ENCODE assay signal across 8 cellular contexts in the genomic region with DNA sequence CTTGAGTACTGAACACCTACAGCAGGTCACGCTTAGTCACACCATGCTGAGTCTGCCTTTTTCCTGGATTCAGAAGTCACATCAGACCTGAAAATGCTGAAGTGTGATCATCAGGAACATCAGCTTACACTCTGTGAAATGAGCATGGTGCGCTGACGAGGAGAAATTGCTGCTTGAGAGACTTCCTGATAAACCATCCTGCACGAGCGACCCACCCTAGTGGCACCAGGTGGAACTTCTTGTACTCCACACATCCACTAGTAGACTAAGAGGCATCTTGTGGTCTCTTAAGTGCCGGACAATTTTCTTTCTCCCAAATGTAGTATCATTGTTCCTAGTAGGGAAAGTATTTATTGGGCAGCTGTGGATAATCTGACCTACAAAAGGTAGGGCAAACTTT. TPM values are rescaled to one million over a fixed set of nuclear protein-coding genes. Genes with fewer than 3 reads are reported as not detected.
DNase-seq lines count a peak whose midpoint lies in the region; ATAC-seq and TF ChIP-seq lines count a peak whose summit lies in the region.

No MANE protein-coding gene starts in this region.

- peaks cover 6% of the 10 kb centered on the region for H3K4me1 Mint-ChIP-seq in activated CD4-positive, alpha-beta memory T cell treated with anti-CD3 and anti-CD28 coated beads, Interleukin-2, amount 10 ng/mL, durations not matched to agents 7 days and 5 days
- H3K4me1 Mint-ChIP-seq in effector memory CD8-positive, alpha-beta T cell (ENCODE audit: low read depth in 2 of 2), result peaks cover 4 to 10% of the 10 kb centered on the region in 2 donors

- no peaks in the 10 kb centered on the region for H3K27me3 ChIP-seq in left lung

- peak; percentile 31 for TF ChIP-seq CTCF in left lung (IDR thresholded peaks at IDR 0.05)

- H3K9me3 ChIP-seq in left lung, result no peaks in the 10 kb centered on the region

- no peak overlapping the region for H3K27ac ChIP-seq in left lung

- intact Hi-C loops in left lung (cut with DNase I), result no loop called here

- H3K27me3 Mint-ChIP-seq in activated CD4-positive, alpha-beta memory T cell treated with anti-CD3 and anti-CD28 coated beads, Interleukin-2, amount 10 ng/mL, durations not matched to agents 7 days and 5 days, result no peaks in the 10 kb centered on the region
- H3K27me3 Mint-ChIP-seq in effector memory CD8-positive, alpha-beta T cell, result no peaks in the 10 kb centered on the region

- CTCF ChIA-PET in activated CD4-positive, alpha-beta memory T cell treated with anti-CD3 and anti-CD28 coated beads, Interleukin-2, amount 10 ng/mL, durations not matched to agents 7 days and 5 days (lab: Charles Lee), result interaction anchor here (0.6 to 1.4 kb wide), 2 partner anchors 51 to 179 kb away, joined by 4 to 7 read pairs; no protein-coding TSS in a partner anchor

- no peak overlapping the region for H3K4me3 ChIP-seq in left lung

- H3K4me3 Mint-ChIP-seq in activated CD4-positive, alpha-beta memory T cell treated with anti-CD3 and anti-CD28 coated beads, Interleukin-2, amount 10 ng/mL, durations not matched to agents 7 days and 5 days, result no peak overlapping the region
- no peak overlapping the region for H3K4me3 Mint-ChIP-seq in effector memory CD8-positive, alpha-beta T cell

- H3K36me3 Mint-ChIP-seq in activated CD4-positive, alpha-beta memory T cell treated with anti-CD3 and anti-CD28 coated beads, Interleukin-2, amount 10 ng/mL, durations not matched to agents 7 days and 5 days (ENCODE audit: low read depth), result peaks cover 43% of the 10 kb centered on the region
- peaks cover 51% of the 10 kb centered on the region for H3K36me3 Mint-ChIP-seq in effector memory CD8-positive, alpha-beta T cell (ENCODE audit: insufficient read depth)

- peaks cover 6 to 12% of the 10 kb centered on the region in 2 donors for H3K4me1 ChIP-seq in left lung

- H3K27ac Mint-ChIP-seq in activated CD4-positive, alpha-beta memory T cell treated with anti-CD3 and anti-CD28 coated beads, Interleukin-2, amount 10 ng/mL, durations not matched to agents 7 days and 5 days, result no peak overlapping the region
- H3K27ac Mint-ChIP-seq in effector memory CD8-positive, alpha-beta T cell, result no peak overlapping the region

- peaks cover 0 to 72% of the 10 kb centered on the region in 2 donors for H3K36me3 ChIP-seq in left lung

- H3K9me3 Mint-ChIP-seq in activated CD4-positive, alpha-beta memory T cell treated with anti-CD3 and anti-CD28 coated beads, Interleukin-2, amount 10 ng/mL, durations not matched to agents 7 days and 5 days, result no peaks in the 10 kb centered on the region
- H3K9me3 Mint-ChIP-seq in effector memory CD8-positive, alpha-beta T cell, result no peaks in the 10 kb centered on the region

- POLR2A ChIA-PET in activated CD4-positive, alpha-beta memory T cell treated with anti-CD3 and anti-CD28 coated beads, Interleukin-2, amount 10 ng/mL, durations not matched to agents 7 days and 5 days (lab: Charles Lee), result no interaction called here

- ATAC-seq in HG03354 (IDR thresholded peaks at IDR 0.05; ENCODE audit: poor library complexity, severe bottlenecking, unreplicated experiment) (peak; percentile 50), left lung (peak; percentile 16), GM18858 (IDR thresholded peaks at IDR 0.05; ENCODE audit: unreplicated experiment) (no peak)
- no peak for ATAC-seq in effector memory CD8-positive, alpha-beta T cell (replicated peaks)

- peak; percentile 43 for DNase-seq in DMS53 (lab: John Stamatoyannopoulos, UW)
- DNase-seq in DMS53 treated with DMSO at 0.1 percent for 48 hours (lab: John Stamatoyannopoulos, UW; ENCODE audit: unreplicated experiment), result no peak
- peak; percentile 20 for DNase-seq in activated CD4-positive, alpha-beta memory T cell treated with anti-CD3 and anti-CD28 coated beads, Interleukin-2, amount 10 ng/mL, durations not matched to agents 7 days and 5 days
- DNase-seq in left lung, result no peak
- DNase-seq in activated CD4-positive, CD25-positive, alpha-beta regulatory T cell treated with anti-CD3 and anti-CD28 coated beads, Interleukin-2, amount 50 U/mL, for 72 hours, result no peak
- DNase-seq in effector memory CD8-positive, alpha-beta T cell, result no peak

RNA-seq across cellular contexts. Expression of gene MRLN, which starts 51.8 kb away (rescaled TPM):
- not detected for total RNA-seq in activated CD4-positive, alpha-beta memory T cell treated with anti-CD3 and anti-CD28 coated beads, Interleukin-2, amount 10 ng/mL, durations not matched to agents 7 days and 5 days
- total RNA-seq in left lung, result not detected

Comparison
In these comparisons a context has a peak if more than half of its experiments do, and no peak if none do; other contexts are left out.
1. DNase-seq: peak in DMS53 (single experiment) and activated CD4-positive, alpha-beta memory T cell treated with anti-CD3 and anti-CD28 coated beads, Interleukin-2, amount 10 ng/mL, durations not matched to agents 7 days and 5 days (single experiment); none in DMS53 treated with DMSO at 0.1 percent for 48 hours (single experiment), left lung (0 of 2), activated CD4-positive, CD25-positive, alpha-beta regulatory T cell treated with anti-CD3 and anti-CD28 coated beads, Interleukin-2, amount 50 U/mL, for 72 hours (single experiment) and effector memory CD8-positive, alpha-beta T cell (0 of 3).
2. ATAC-seq: peak in HG03354 (single experiment) and left lung (single experiment); none in effector memory CD8-positive, alpha-beta T cell (single experiment) and GM18858 (single experiment).